Comparison of ENCODE assay signal across 7 cellular contexts in genomic region chr3:155870133-155870944, GRCh38. TPM values are rescaled to one million over a fixed set of nuclear protein-coding genes. Genes with fewer than 3 reads are reported as not detected.
DNase-seq lines count a peak whose midpoint lies in the region; ATAC-seq, FAIRE-seq and TF ChIP-seq lines count a peak whose summit lies in the region.

Gene GMPS (plus strand): TSS chr3:155870650. CDS start chr3:155870871, 221 bp downstream.

- ATAC-seq in GM18505 (IDR thresholded peaks at IDR 0.05; ENCODE audit: unreplicated experiment): peak; percentile 89
- ATAC-seq in HG02973 (IDR thresholded peaks at IDR 0.05; ENCODE audit: unreplicated experiment): peak; percentile 91

- no peaks in the 10 kb centered on the region for H3K36me3 ChIP-seq in astrocyte (ENCODE audit: insufficient read depth, low read length)

- DNase-seq in NCI-H1930 (lab: John Stamatoyannopoulos, UW) (peak; percentile 84 to 90), astrocyte (ENCODE audit: low read depth) (peak; percentile 78), hepatic stellate cell (ENCODE audit: low spot score) (peak; percentile 90), renal cortical epithelial cell (ENCODE audit: low read depth) (peak; percentile 79)
- DNase-seq in T-helper 2 cell treated with Interferon-gamma antibody and Interleukin-4, amounts not matched to agents 5 μg/mL and 100 μg/mL, for 36 hours (ENCODE audit: low spot score): peak; percentile 97

- peaks cover 49% of the 10 kb centered on the region for H3K79me2 ChIP-seq in astrocyte (ENCODE audit: insufficient read depth, low read length)

- TF ChIP-seq CTCF in astrocyte (IDR thresholded peaks at IDR 0.05; ENCODE audit: insufficient read depth, low read depth, low read length): no peak

- peak within 1 kb of the TSS; percentile 99 for H3K4me3 Mint-ChIP-seq in T-helper 2 cell treated with Interferon-gamma antibody and Interleukin-4, amounts not matched to agents 5 μg/mL and 100 μg/mL, for 36 hours
- peak within 1 kb of the TSS; percentile 97 for H3K4me3 Mint-ChIP-seq in astrocyte (ENCODE audit: unreplicated experiment)

- no peak for FAIRE-seq in astrocyte (lab: Jason Lieb, UNC)

- peaks cover 9% of the 10 kb centered on the region for H3K4me1 ChIP-seq in astrocyte (ENCODE audit: insufficient read depth, low read length)

- H3K27me3 ChIP-seq in astrocyte (ENCODE audit: insufficient read depth, low read length): no peaks in the 10 kb centered on the region

- no peaks in the 10 kb centered on the region for H3K9me3 Mint-ChIP-seq in T-helper 2 cell treated with Interferon-gamma antibody and Interleukin-4, amounts not matched to agents 5 μg/mL and 100 μg/mL, for 36 hours
- H3K9me3 Mint-ChIP-seq in astrocyte (ENCODE audit: unreplicated experiment): no peaks in the 10 kb centered on the region

- peaks cover 3% of the 10 kb centered on the region for H3K36me3 Mint-ChIP-seq in T-helper 2 cell treated with Interferon-gamma antibody and Interleukin-4, amounts not matched to agents 5 μg/mL and 100 μg/mL, for 36 hours (ENCODE audit: low read depth)
- H3K36me3 Mint-ChIP-seq in astrocyte (ENCODE audit: low read depth, unreplicated experiment): no peaks in the 10 kb centered on the region

- H3K4me3 ChIP-seq in astrocyte (ENCODE audit: insufficient read depth, low read depth, low read length): peak within 1 kb of the TSS; percentile 85

- H3K27me3 Mint-ChIP-seq in T-helper 2 cell treated with Interferon-gamma antibody and Interleukin-4, amounts not matched to agents 5 μg/mL and 100 μg/mL, for 36 hours (ENCODE audit: low read depth): no peaks in the 10 kb centered on the region
- no peaks in the 10 kb centered on the region for H3K27me3 Mint-ChIP-seq in astrocyte (ENCODE audit: low read depth, unreplicated experiment)

- peaks cover 15% of the 10 kb centered on the region for H3K4me1 Mint-ChIP-seq in T-helper 2 cell treated with Interferon-gamma antibody and Interleukin-4, amounts not matched to agents 5 μg/mL and 100 μg/mL, for 36 hours (ENCODE audit: low read depth)
- H3K4me1 Mint-ChIP-seq in astrocyte (ENCODE audit: low read depth, unreplicated experiment): peaks cover 6% of the 10 kb centered on the region

- peak within 1 kb of the TSS; percentile 91 for H3K27ac ChIP-seq in astrocyte (ENCODE audit: low read depth, low read length)

- H3K27ac Mint-ChIP-seq in T-helper 2 cell treated with Interferon-gamma antibody and Interleukin-4, amounts not matched to agents 5 μg/mL and 100 μg/mL, for 36 hours: peak within 1 kb of the TSS; percentile 95
- peak within 1 kb of the TSS; percentile 84 for H3K27ac Mint-ChIP-seq in astrocyte (ENCODE audit: unreplicated experiment)

- TF ChIP-seq POLR2A in GM18505 (IDR thresholded peaks at IDR 0.05; ENCODE audit: borderline replicate concordance, extremely low read depth, insufficient read depth, insufficient read length): peak; percentile 77

- H3K9ac ChIP-seq in astrocyte (ENCODE audit: low read length): peak within 1 kb of the TSS; percentile 96

- H2AFZ ChIP-seq in astrocyte (ENCODE audit: low read depth, low read length): peak within 1 kb of the TSS; percentile 95

- H3K4me2 ChIP-seq in astrocyte (ENCODE audit: low read length): peak within 1 kb of the TSS; percentile 95

- peaks cover 28% of the 10 kb centered on the region for H4K20me1 ChIP-seq in astrocyte (ENCODE audit: insufficient read depth, low read length)

- no peaks in the 10 kb centered on the region for H3K9me3 ChIP-seq in astrocyte (ENCODE audit: insufficient read depth, low read depth, low read length)

RNA-seq across cellular contexts. Expression of gene GMPS, which starts in this region (rescaled TPM):
- total RNA-seq in astrocyte (58.1 and 59.7 TPM in 2 replicates), renal cortical epithelial cell (60.8 and 74.8 TPM in 2 replicates)

Comparison
In these comparisons a context has a peak if more than half of its experiments do, and no peak if none do; other contexts are left out.
1. Peak in every context shown above with its lines: DNase-seq, ATAC-seq, H3K4me3 ChIP-seq and H3K27ac ChIP-seq.